In genomic region chr11:76239483-76240142, GRCh38 we compare ENCODE assay signal across 14 cellular contexts. TPM values are rescaled to one million over a fixed set of nuclear protein-coding genes. Genes with fewer than 3 reads are reported as not detected.
A peak's percentile ranks its signal among the peaks of the same experiment; 100 is the strongest.
DNase-seq lines count a peak whose midpoint lies in the region; ATAC-seq, FAIRE-seq and TF ChIP-seq lines count a peak whose summit lies in the region.
"Had no signal": no experiment of that assay in that cellular context is flagged by ENCODE, and none has a peak within 500 bp of the region (broad histone marks: within the 10 kb centered on the region; RNA-seq: fewer than 3 reads in every experiment).

No MANE protein-coding gene starts in this region.

- TF ChIP-seq RAD21 in H1 (IDR thresholded peaks at IDR 0.05 in 1 of 2, conservative IDR thresholded peaks at IDR 0.05 in 1 of 2; ENCODE audit: low read depth in 2 of 2, low read length in 2 of 2), result no peak

- H3K79me1 ChIP-seq in H1 (ENCODE audit: low read depth, low read length), result no peaks in the 10 kb centered on the region

- POLR2A ChIA-PET in H1 (lab: Charles Lee; ENCODE audit: partially characterized antibody), result interaction anchor here (0.7 to 1.1 kb wide), 3 partner anchors 11 to 30 kb away, joined by 3 read pairs; no protein-coding TSS in a partner anchor

- CTCF ChIA-PET in H1 (lab: Charles Lee; ENCODE audit: partially characterized antibody), result interaction anchor here (0.5 to 2.1 kb wide), 12 partner anchors 9 to 1346 kb away, joined by 3 to 11 read pairs (median 4); partner anchors contain the start of gene WNT11

- H3K23me2 ChIP-seq in H1 (ENCODE audit: low read depth, low read length), result peaks cover 7% of the 10 kb centered on the region; the same call in 1 of the 2 replicates

- H3K27me3 ChIP-seq in right atrium auricular region, result no peaks in the 10 kb centered on the region
- H3K27me3 ChIP-seq in H1 (replicated peaks in 1 of 4; ENCODE audit: control insufficient read depth in 3 of 4, extremely low read depth in 1 of 4, insufficient read depth in 3 of 4, low read length in 3 of 4), result peaks cover 2 to 18% (median 16%) of the 10 kb centered on the region in 4 experiments
- H3K27me3 ChIP-seq in osteoblast (ENCODE audit: insufficient read depth, low read length), result peaks cover 11% of the 10 kb centered on the region

- H3K4ac ChIP-seq in H1 (replicated peaks; ENCODE audit: insufficient read length, low read depth, low read length), result no peak overlapping the region

- H2BK120ac ChIP-seq in H1 (replicated peaks; ENCODE audit: low read depth, low read length), result no peak overlapping the region

- intact Hi-C loops in left ventricle myocardium superior (cut with micrococcal nuclease), result no loop called here

- no peaks in the 10 kb centered on the region for H3K9me3 ChIP-seq in right atrium auricular region
- no peaks in the 10 kb centered on the region for H3K9me3 ChIP-seq in H1 (ENCODE audit: insufficient read depth in 2 of 2, low read depth in 1 of 2, low read length in 1 of 2)
- H3K9me3 ChIP-seq in osteoblast (ENCODE audit: low read depth, low read length), result no peaks in the 10 kb centered on the region
- H3K9me3 ChIP-seq: A549, Caco-2 had no signal

- no peak overlapping the region for H3K18ac ChIP-seq in H1 (ENCODE audit: extremely low read depth, low read length)

- no peak overlapping the region for H4K8ac ChIP-seq in H1 (ENCODE audit: extremely low read depth, insufficient read depth, low read length)

- no peaks in the 10 kb centered on the region for H3K36me3 ChIP-seq in right atrium auricular region
- no peaks in the 10 kb centered on the region for H3K36me3 ChIP-seq in H1 (ENCODE audit: control insufficient read depth in 2 of 4, insufficient read depth in 4 of 4, low read length in 3 of 4)
- no peaks in the 10 kb centered on the region for H3K36me3 ChIP-seq in osteoblast (ENCODE audit: insufficient read depth, low read length)

- H3K23ac ChIP-seq in H1 (ENCODE audit: insufficient read length), result no peak overlapping the region

- no peak overlapping the region for H2BK15ac ChIP-seq in H1 (ENCODE audit: low read length)

- H3K4me3 ChIP-seq in right atrium auricular region, result no peak overlapping the region
- no peak overlapping the region for H3K4me3 ChIP-seq in H1 (ENCODE audit: extremely low read depth in 1 of 4, insufficient read depth in 2 of 4, low read depth in 3 of 4, low read length in 4 of 4)
- H3K4me3 ChIP-seq in osteoblast (ENCODE audit: insufficient read depth, low read length), result no peak overlapping the region
- H3K4me3 ChIP-seq: A549 had no signal

- no peak for FAIRE-seq in H1 (lab: Jason Lieb, UNC)
- FAIRE-seq: A549, H54 had no signal

- no peak overlapping the region for H4K5ac ChIP-seq in H1 (ENCODE audit: insufficient read length, low read depth, low read length)

- WGBS in H1 (ENCODE audit: extremely low coverage in 1 of 2, insufficient coverage in 1 of 2, insufficient read length in 1 of 2, insufficient replicate concordance in 2 of 2, low coverage in 1 of 2, low lambda C conversion rate in 2 of 2, missing lambda C conversion rate in 1 of 2), 2 experiments, result 88% methylated on average over 9 of the region's 11 CpGs; no CpG with 5 or more reads in 1 of the 2 experiments

- no peak overlapping the region for H3K14ac ChIP-seq in H1 (ENCODE audit: insufficient read length)

- H3K79me2 ChIP-seq in H1 (ENCODE audit: control insufficient read depth in 1 of 2, insufficient read depth in 2 of 2, low read length in 2 of 2) (no peaks in the 10 kb centered on the region), osteoblast (ENCODE audit: insufficient read depth, low read length) (no peaks in the 10 kb centered on the region)

- H3K27ac ChIP-seq in right atrium auricular region (no peak overlapping the region), H1 (ENCODE audit: low read depth, low read length) (no peak overlapping the region), osteoblast (ENCODE audit: low read depth, low read length) (no peak overlapping the region)
- H3K27ac ChIP-seq: A549, HL-60 had no signal

- H4K20me1 ChIP-seq in H1 (replicated peaks in 1 of 2; ENCODE audit: control insufficient read depth in 1 of 2, insufficient read depth in 2 of 2, low read length in 2 of 2) (no peaks in the 10 kb centered on the region), osteoblast (ENCODE audit: insufficient read depth, low read length) (no peaks in the 10 kb centered on the region)

- no peak overlapping the region for H4K91ac ChIP-seq in H1 (replicated peaks; ENCODE audit: insufficient read length, low read length)

- no peak overlapping the region for H2BK12ac ChIP-seq in H1 (ENCODE audit: low read depth, low read length)

- peaks cover 0 to 3% of the 10 kb centered on the region in 2 donors for H3K4me1 ChIP-seq in right atrium auricular region
- peaks cover 0 to 16% (median 9%) of the 10 kb centered on the region in 4 experiments; a peak in 6 of 7 replicates for H3K4me1 ChIP-seq in H1 (replicated peaks in 1 of 4; ENCODE audit: control insufficient read depth in 3 of 4, insufficient read depth in 4 of 4, low read length in 3 of 4)
- peaks cover 3% of the 10 kb centered on the region for H3K4me1 ChIP-seq in osteoblast (ENCODE audit: insufficient read depth, low read length)
- H3K4me1 ChIP-seq: Caco-2 had no signal

- ATAC-seq in left ventricle myocardium superior, result no peak
- ATAC-seq: A549, HCT116 had no signal

- TF ChIP-seq CTCF in right atrium auricular region (IDR thresholded peaks at IDR 0.05), result no peak
- no peak for TF ChIP-seq CTCF in H1 (IDR thresholded peaks at IDR 0.05; ENCODE audit: control extremely low read depth in 1 of 3, insufficient read depth in 1 of 3, low read depth in 1 of 3, low read length in 3 of 3)
- no peak for TF ChIP-seq CTCF in osteoblast (IDR thresholded peaks at IDR 0.05; ENCODE audit: extremely low read depth, low read depth, low read length)

- H3K4me2 ChIP-seq in H1 (ENCODE audit: insufficient read depth in 1 of 2, low read depth in 2 of 2, low read length in 2 of 2) (no peak overlapping the region), osteoblast (ENCODE audit: insufficient read depth, low read length) (no peak overlapping the region)
- H3K4me2 ChIP-seq: A549 had no signal

- no peak overlapping the region for H3K56ac ChIP-seq in H1 (replicated peaks; ENCODE audit: insufficient read length, low read depth, low read length)

- H2AK5ac ChIP-seq in H1 (ENCODE audit: low read depth, low read length), result no peak overlapping the region

- TF ChIP-seq EP300 in H1 (IDR thresholded peaks at IDR 0.05; ENCODE audit: borderline replicate concordance in 1 of 2, low read depth in 2 of 2, low read length in 2 of 2), result no peak

- no peak overlapping the region for H2AFZ ChIP-seq in H1 (ENCODE audit: low read length)
- no peak overlapping the region for H2AFZ ChIP-seq in osteoblast (ENCODE audit: low read length)

- TF ChIP-seq POLR2A in H1 (IDR thresholded peaks at IDR 0.05; ENCODE audit: control extremely low read depth in 1 of 2, low read depth in 2 of 2, low read length in 2 of 2), result no peak

- peak overlapping the region; percentile 32; the same call in 1 of the 2 replicates for H2BK20ac ChIP-seq in H1 (ENCODE audit: low read length)

- H3K9ac ChIP-seq in H1 (replicated peaks in 1 of 4; ENCODE audit: extremely low read depth in 1 of 4, low read depth in 3 of 4, low read length in 3 of 4), result no peak overlapping the region

- DNase-seq in left ventricle myocardium superior, result peak; percentile 14
- DNase-seq in right atrium auricular region (ENCODE audit: low spot score), result no peak
- no peak for DNase-seq in H1 (ENCODE audit: low read depth in 1 of 2, low spot score in 2 of 2)
- peak; percentile 71 for DNase-seq in osteoblast (ENCODE audit: insufficient read length, low spot score, missing footprints)
- no peak for DNase-seq in stimulated activated CD4-positive, alpha-beta T cell treated with anti-CD3 and anti-CD28 coated beads, Interleukin-4, amount 100 ng/mL, for 4 hours
- no peak for DNase-seq in AG20443 (ENCODE audit: low spot score)
- no peak for DNase-seq in A172 (ENCODE audit: low spot score)
- DNase-seq: Caco-2, IMR-90 had no signal

- no peak overlapping the region for H2BK5ac ChIP-seq in H1 (ENCODE audit: low read depth, low read length)

TF ChIP-seq in H1, 55 proteins besides CTCF, POLR2A, EP300 and RAD21 (continues in another document):
- TF ChIP-seq NANOG (IDR thresholded peaks at IDR 0.05; ENCODE audit: insufficient read depth, low read depth, low read length, poor library complexity, severe bottlenecking) (no peak), ZNF274 (IDR thresholded peaks at IDR 0.05; ENCODE audit: borderline replicate concordance, extremely low read depth, low read length) (no peak), SP1 (IDR thresholded peaks at IDR 0.05; ENCODE audit: low read depth, low read length) (no peak)

RNA-seq across cellular contexts. Expression of gene WNT11, which starts 33.3 kb away (rescaled TPM):
- total RNA-seq in left ventricle myocardium superior (15.2 TPM), right atrium auricular region (1 to 10 TPM; 1.6 to 6.8 TPM), osteoblast (under 0.01 and 0.36 TPM in 2 replicates)
- 0.45 TPM in 1 of 2 replicates, not detected in the other for total RNA-seq in H1 (2021; fragmentation: NEBNext Ultra II Directional; extraction: Animal tissue kit (Norgen Biotek cat#: 25700))
- 0.11 and 0.22 TPM in 2 replicates for polyA plus RNA-seq in H1 (2011; rRNA removed)
- 0.16 TPM for polyA plus RNA-seq in H1 (2011; cell fraction: cytosol; rRNA removed)
- 0.14 TPM for polyA plus RNA-seq in H1 (2011; cell fraction: nucleus; rRNA removed)
- 0.08 to 0.16 TPM (median 0.09 TPM) in 3 of 4 replicates, not detected in the other for polyA plus RNA-seq in H1 (2012, experiment 1 of 2)
- polyA plus RNA-seq in H1 (2012, experiment 2 of 2), result not detected
- polyA plus RNA-seq in H1 (2013, experiment 1 of 2), result 0.10 TPM
- 0.15 TPM for polyA plus RNA-seq in H1 (2013, experiment 2 of 2)
- polyA minus RNA-seq in H1 (2011; rRNA and poly(A)+ RNA removed), result not detected in 2 replicates
- polyA minus RNA-seq in H1 (2011; cell fraction: cytosol; rRNA and poly(A)+ RNA removed), result not detected
- polyA minus RNA-seq in H1 (2011; cell fraction: nucleus; rRNA and poly(A)+ RNA removed), result not detected
- total RNA-seq in A172 (2014; rRNA removed; shearing (Covaris generic)), result 0.98 and 2.6 TPM in 2 replicates
- total RNA-seq: IMR-90 had no signal
- polyA plus RNA-seq: AG04450 had no signal

Comparison
In these comparisons a context has a peak if more than half of its experiments do, and no peak if none do; other contexts are left out.
1. DNase-seq: peak in left ventricle myocardium superior (single experiment) and osteoblast (single experiment); none in right atrium auricular region (single experiment), H1 (0 of 2), stimulated activated CD4-positive, alpha-beta T cell treated with anti-CD3 and anti-CD28 coated beads, Interleukin-4, amount 100 ng/mL, for 4 hours (0 of 2), AG20443 (single experiment) and A172 (single experiment).